Comparison of ENCODE assay signal across 8 cellular contexts in genomic region chr4:148441624-148441985, GRCh38. TPM values are rescaled to one million over a fixed set of nuclear protein-coding genes. Genes with fewer than 3 reads are reported as not detected.
DNase-seq lines count a peak whose midpoint lies in the region; ATAC-seq and TF ChIP-seq lines count a peak whose summit lies in the region.

No MANE protein-coding gene starts in this region.

- H3K36me3 ChIP-seq in endodermal cell (ENCODE audit: control insufficient read depth, insufficient read depth, low read length): no peaks in the 10 kb centered on the region
- H3K36me3 ChIP-seq in neuron (ENCODE audit: insufficient read depth, low read length): no peaks in the 10 kb centered on the region

- H3K27me3 ChIP-seq in endodermal cell (ENCODE audit: control insufficient read depth, insufficient read depth, low read length, poor library complexity, severe bottlenecking): peaks cover 62% of the 10 kb centered on the region
- H3K27me3 ChIP-seq in neuron (ENCODE audit: insufficient read depth, low read length): peaks cover 58% of the 10 kb centered on the region

- H3K27ac Mint-ChIP-seq in CD14-positive monocyte: no peak overlapping the region
- no peak overlapping the region for H3K27ac Mint-ChIP-seq in endodermal cell

- H3K27ac ChIP-seq in endodermal cell (ENCODE audit: low read depth, low read length): no peak overlapping the region

- no peak overlapping the region for H3K9ac ChIP-seq in endodermal cell (ENCODE audit: extremely low read depth, low read length, poor library complexity, severe bottlenecking)

- H2AFZ ChIP-seq in neuron (ENCODE audit: low read depth, low read length): peak overlapping the region; percentile 100

- intact Hi-C loops in CD14-positive monocyte (cut with micrococcal nuclease): loop anchor here in 1 of 2 donors (10.0 kb wide), 2 partner anchors 377 to 607 kb away; no protein-coding TSS in a partner anchor

- DNase-seq in CD14-positive monocyte (ENCODE audit: low spot score): no peak
- DNase-seq in NCI-H69 (lab: John Stamatoyannopoulos, UW): peak; percentile 52
- no peak for DNase-seq in endodermal cell
- DNase-seq in NCI-H146 treated with DMSO at 0.1 percent for 48 hours (lab: John Stamatoyannopoulos, UW; ENCODE audit: unreplicated experiment): no peak
- DNase-seq in occipital lobe (lab: John Stamatoyannopoulos, UW): no peak

- WGBS in endodermal cell (ENCODE audit: insufficient coverage in 1 of 2, insufficient read length in 1 of 2), 2 experiments: 3 to 5% methylated on average over 8 to 12 of the region's 12 CpGs

- H3K36me3 Mint-ChIP-seq in CD14-positive monocyte (peaks cover 4% of the 10 kb centered on the region in 2 donors), endodermal cell (ENCODE audit: low read depth) (no peaks in the 10 kb centered on the region)

- H3K4me1 ChIP-seq in endodermal cell (ENCODE audit: control insufficient read depth, insufficient read depth, low read length) (no peaks in the 10 kb centered on the region), neuron (ENCODE audit: insufficient read depth, low read length) (peaks cover 17% of the 10 kb centered on the region)

- H3K4me3 Mint-ChIP-seq in CD14-positive monocyte (peak overlapping the region; percentile 96 to 100), endodermal cell (peak overlapping the region; percentile 77)

- peaks cover 0 to 29% (median 10%) of the 10 kb centered on the region in 7 donors for H3K9me3 Mint-ChIP-seq in CD14-positive monocyte
- H3K9me3 Mint-ChIP-seq in endodermal cell: no peaks in the 10 kb centered on the region

- peaks cover 30% of the 10 kb centered on the region for H3K4me1 Mint-ChIP-seq in CD14-positive monocyte
- H3K4me1 Mint-ChIP-seq in endodermal cell: peaks cover 10% of the 10 kb centered on the region

- TF ChIP-seq CTCF in CD14-positive monocyte (IDR thresholded peaks at IDR 0.05): no peak
- TF ChIP-seq CTCF in endodermal cell (conservative IDR thresholded peaks at IDR 0.05): no peak

- H3K27me3 Mint-ChIP-seq in CD14-positive monocyte (ENCODE audit: low read depth in 3 of 3): peaks cover 62 to 82% (median 70%) of the 10 kb centered on the region in 3 donors
- peaks cover 64% of the 10 kb centered on the region for H3K27me3 Mint-ChIP-seq in endodermal cell (ENCODE audit: insufficient read depth)

- ATAC-seq in HG02623 (IDR thresholded peaks at IDR 0.05; ENCODE audit: unreplicated experiment) (no peak), HG03045 (IDR thresholded peaks at IDR 0.05; ENCODE audit: unreplicated experiment) (no peak)

- H3K4me3 ChIP-seq in endodermal cell (ENCODE audit: low read length) (peak overlapping the region; percentile 88), neuron (ENCODE audit: low read length) (peak overlapping the region; percentile 82)

- H3K9me3 ChIP-seq in endodermal cell (ENCODE audit: control insufficient read depth, low read length) (no peaks in the 10 kb centered on the region), neuron (ENCODE audit: low read length) (no peaks in the 10 kb centered on the region)

RNA-seq across cellular contexts. Expression of gene NR3C2, which starts 0.6 kb away (rescaled TPM):
- under 1 TPM; 0.09 to 0.20 TPM for polyA plus RNA-seq in CD14-positive monocyte
- under 1 TPM; 0.44 to 0.82 TPM for total RNA-seq in endodermal cell
- polyA plus RNA-seq in endodermal cell (2013, experiment 1 of 2): 0.25 TPM
- 0.21 TPM for polyA plus RNA-seq in endodermal cell (2013, experiment 2 of 2)
- total RNA-seq in occipital lobe: 10.9 TPM
